ENCODE assay signal across 27 cellular contexts in genomic region chr9:77898864-77899263, GRCh38.
"Had no signal": no experiment of that assay in that cellular context is flagged by ENCODE, and none has a peak within 500 bp of the region (broad histone marks: within the 10 kb centered on the region; RNA-seq: fewer than 3 reads in every experiment).

No MANE protein-coding gene starts in this region.

- H3K27ac ChIP-seq: brain microvascular endothelial cell, cardiac muscle cell, SK-N-MC had no signal

- DNase-seq: activated CD4-positive, alpha-beta memory T cell treated with anti-CD3 and anti-CD28 coated beads for 36 hours; activated CD4-positive, alpha-beta T cell treated with anti-CD3 and anti-CD28 coated beads, Interleukin-2, amount 10 ng/mL, durations not matched to agents 7 days and 5 days; activated CD4-positive, CD25-positive, alpha-beta regulatory T cell; activated CD8-positive, alpha-beta memory T cell treated with anti-CD3 and anti-CD28 coated beads for 24 hours; activated gamma-delta T cell treated with Interleukin-2 at 50 U/mL for 16 hours; activated naive CD4-positive, alpha-beta T cell treated with anti-CD3 and anti-CD28 coated beads, Interleukin-2, amount 10 ng/mL, durations not matched to agents 7 days and 5 days; activated naive CD8-positive, alpha-beta T cell treated with anti-CD3 and anti-CD28 coated beads for 36 hours; activated T-cell treated with anti-CD3 and anti-CD28 coated beads, Interleukin-2, amount 50 U/mL, for 4 hours; brain microvascular endothelial cell; Kasumi-1; NCI-H1092; NCI-H1436; NCI-H1694 treated with DMSO at 0.1 percent for 48 hours; NCI-H2029 treated with DMSO at 0.1 percent for 48 hours; NCI-H2227 treated with DMSO at 0.1 percent for 48 hours; NCI-H526; NCI-H82; NK-92 treated with Interleukin-12 subunit alpha and Interleukin-12 subunit beta, amount 100 ng/mL, for 24 hours; OCI-M1; RPMI8226; T-cell; T-helper 2 cell; T1000 had no signal

- ATAC-seq: activated T-cell treated with anti-CD3 and anti-CD28 coated beads, Interleukin-2, amount 50 U/mL, for 4 hours; Panc1; Right ventricle myocardium inferior; T-cell had no signal
